Comparison of ENCODE assay signal across 24 cellular contexts in the genomic region with DNA sequence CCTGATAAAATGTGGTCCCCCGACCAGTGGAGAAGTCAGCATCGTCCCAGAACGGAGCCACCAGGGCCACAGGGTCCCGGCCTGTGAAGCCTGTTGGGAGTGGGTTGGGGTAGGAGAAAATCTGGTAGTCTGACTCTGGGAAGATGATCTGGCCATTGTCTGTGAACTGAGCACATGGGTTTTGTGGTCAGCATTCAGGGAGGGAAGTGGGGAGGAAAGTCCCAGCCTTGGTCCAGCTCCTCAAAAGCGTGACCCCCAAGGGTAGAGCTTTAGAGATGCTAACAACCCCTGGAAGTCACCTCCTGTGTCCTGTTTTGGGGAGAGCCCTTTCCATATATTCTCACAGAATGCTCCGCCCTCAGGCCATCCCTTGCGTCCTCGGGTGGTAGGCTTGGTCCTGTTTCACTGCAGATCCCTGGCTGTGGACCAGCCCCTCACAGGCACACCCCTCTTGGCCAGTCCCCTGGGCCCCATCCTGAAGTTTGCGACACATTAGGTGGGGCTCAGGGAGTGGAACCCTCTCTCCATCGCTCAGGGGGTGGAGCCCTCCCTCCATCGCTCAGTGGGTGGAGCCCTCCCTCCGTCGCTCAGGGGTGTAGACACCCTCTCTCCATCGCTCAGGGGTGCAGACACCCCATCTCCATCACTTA. TPM values are rescaled to one million over a fixed set of nuclear protein-coding genes. Genes with fewer than 3 reads are reported as not detected.
A peak's percentile ranks its signal among the peaks of the same experiment; 100 is the strongest.
DNase-seq lines count a peak whose midpoint lies in the region; ATAC-seq, FAIRE-seq and TF ChIP-seq lines count a peak whose summit lies in the region.
"Had no signal": no experiment of that assay in that cellular context is flagged by ENCODE, and none has a peak within 500 bp of the region (broad histone marks: within the 10 kb centered on the region; RNA-seq: fewer than 3 reads in every experiment).

No MANE protein-coding gene starts in this region.

- no peak for ATAC-seq in stimulated activated naive CD8-positive, alpha-beta T cell treated with anti-CD3 and anti-CD28 coated beads, Interleukin-15, Interleukin-2, amounts not matched to agents 100 U/mL and 50 U/mL, for 24 hours
- peak; percentile 11 for ATAC-seq in activated naive CD8-positive, alpha-beta T cell treated with anti-CD3 and anti-CD28 coated beads, Interleukin-2, amount 10 ng/mL, durations not matched to agents 7 days and 5 days (ENCODE audit: low read depth)
- ATAC-seq in gastroesophageal sphincter: no peak
- ATAC-seq: GM12878, left lobe of liver, PC-3, right cardiac atrium had no signal

- no peak overlapping the region for H3K4me2 ChIP-seq in neural progenitor cell
- H3K4me2 ChIP-seq: SK-N-SH had no signal

- no peaks in the 10 kb centered on the region for H3K36me3 ChIP-seq in neural progenitor cell
- H3K36me3 ChIP-seq in gastroesophageal sphincter: no peaks in the 10 kb centered on the region
- H3K36me3 ChIP-seq: brain microvascular endothelial cell, HAP-1, tibial artery had no signal

- DNase-seq in stimulated activated naive CD8-positive, alpha-beta T cell treated with anti-CD3 and anti-CD28 coated beads, Interleukin-15, Interleukin-2, amounts not matched to agents 100 U/mL and 50 U/mL, for 24 hours: no peak
- DNase-seq in activated naive CD8-positive, alpha-beta T cell treated with anti-CD3 and anti-CD28 coated beads, Interleukin-2, amount 10 ng/mL, durations not matched to agents 7 days and 5 days: peak; percentile 31
- peak; percentile 1 for DNase-seq in neural progenitor cell (ENCODE audit: low spot score)
- DNase-seq in progenitor cell of endocrine pancreas (ENCODE audit: low spot score, unreplicated experiment): no peak
- no peak for DNase-seq in D721Med (ENCODE audit: insufficient read length, low spot score)
- DNase-seq: activated CD4-positive, alpha-beta T cell treated with anti-CD3 and anti-CD28 coated beads for 1 hour; activated T-cell treated with anti-CD3 and anti-CD28 coated beads, Interleukin-2, amount 50 U/mL, for 48 hours; brain microvascular endothelial cell; immature natural killer cell; NCI-H1417; NCI-H2029 treated with DMSO at 0.1 percent for 48 hours; NCI-H524 treated with DMSO at 0.1 percent for 48 hours; PC-3; right cardiac atrium; SK-N-SH; stimulated activated CD4-positive, alpha-beta T cell treated with anti-CD3 and anti-CD28 coated beads, Interleukin-2, amount 100 ng/mL, for 24 hours; tibial artery had no signal

- TF ChIP-seq CTCF in neural progenitor cell (IDR thresholded peaks at IDR 0.05): no peak
- no peak for TF ChIP-seq CTCF in progenitor cell of endocrine pancreas (IDR thresholded peaks at IDR 0.05; ENCODE audit: unreplicated experiment)
- no peak for TF ChIP-seq CTCF in gastroesophageal sphincter (IDR thresholded peaks at IDR 0.05)
- TF ChIP-seq CTCF in D721Med (IDR thresholded peaks at IDR 0.05; ENCODE audit: insufficient read depth, missing control alignments): no peak

- no peak for TF ChIP-seq POLR2A in gastroesophageal sphincter (IDR thresholded peaks at IDR 0.05)

- H3K27ac ChIP-seq in neural progenitor cell (no peak overlapping the region), gastroesophageal sphincter (no peak overlapping the region)
- H3K27ac ChIP-seq: brain microvascular endothelial cell, tibial artery had no signal

- H2AFZ ChIP-seq in neural progenitor cell (replicated peaks): no peak overlapping the region

- POLR2A ChIA-PET in activated naive CD8-positive, alpha-beta T cell treated with anti-CD3 and anti-CD28 coated beads, Interleukin-2, amount 10 ng/mL, durations not matched to agents 7 days and 5 days (lab: Charles Lee): no interaction called here

- no peaks in the 10 kb centered on the region for H3K79me2 ChIP-seq in neural progenitor cell (ENCODE audit: low read depth)

- H3K27me3 ChIP-seq in neural progenitor cell (no peaks in the 10 kb centered on the region), gastroesophageal sphincter (no peaks in the 10 kb centered on the region)
- H3K27me3 ChIP-seq: brain microvascular endothelial cell had no signal

- H4K20me1 ChIP-seq in neural progenitor cell (ENCODE audit: low read depth): no peaks in the 10 kb centered on the region

- H3K4me1 ChIP-seq in neural progenitor cell (no peaks in the 10 kb centered on the region), gastroesophageal sphincter (no peaks in the 10 kb centered on the region)
- H3K4me1 ChIP-seq: HAP-1, tibial artery had no signal

- no peaks in the 10 kb centered on the region for H3K9me3 ChIP-seq in neural progenitor cell (ENCODE audit: low read depth)
- H3K9me3 ChIP-seq in gastroesophageal sphincter: no peaks in the 10 kb centered on the region
- H3K9me3 ChIP-seq: HAP-1, SK-N-SH, tibial artery had no signal

- peak overlapping the region; percentile 74 for H3K27ac Mint-ChIP-seq in stimulated activated naive CD8-positive, alpha-beta T cell treated with anti-CD3 and anti-CD28 coated beads, Interleukin-15, Interleukin-2, amounts not matched to agents 100 ng/mL and 50 ng/mL, for 24 hours
- H3K27ac Mint-ChIP-seq in activated naive CD8-positive, alpha-beta T cell treated with anti-CD3 and anti-CD28 coated beads, Interleukin-2, amount 10 ng/mL, durations not matched to agents 7 days and 5 days: peak overlapping the region; percentile 72
- H3K27ac Mint-ChIP-seq in neural progenitor cell: no peak overlapping the region
- no peak overlapping the region for H3K27ac Mint-ChIP-seq in progenitor cell of endocrine pancreas
- H3K27ac Mint-ChIP-seq: memory B cell had no signal

- no peaks in the 10 kb centered on the region for H3K36me3 Mint-ChIP-seq in stimulated activated naive CD8-positive, alpha-beta T cell treated with anti-CD3 and anti-CD28 coated beads, Interleukin-15, Interleukin-2, amounts not matched to agents 100 ng/mL and 50 ng/mL, for 24 hours (ENCODE audit: low read depth)
- no peaks in the 10 kb centered on the region for H3K36me3 Mint-ChIP-seq in activated naive CD8-positive, alpha-beta T cell treated with anti-CD3 and anti-CD28 coated beads, Interleukin-2, amount 10 ng/mL, durations not matched to agents 7 days and 5 days
- H3K36me3 Mint-ChIP-seq in neural progenitor cell: no peaks in the 10 kb centered on the region
- H3K36me3 Mint-ChIP-seq in progenitor cell of endocrine pancreas (ENCODE audit: insufficient read depth): no peaks in the 10 kb centered on the region
- H3K36me3 Mint-ChIP-seq: immature natural killer cell, memory B cell had no signal

- H3K4me1 Mint-ChIP-seq in stimulated activated naive CD8-positive, alpha-beta T cell treated with anti-CD3 and anti-CD28 coated beads, Interleukin-15, Interleukin-2, amounts not matched to agents 100 ng/mL and 50 ng/mL, for 24 hours (ENCODE audit: low read depth): no peaks in the 10 kb centered on the region
- peaks cover 2% of the 10 kb centered on the region for H3K4me1 Mint-ChIP-seq in activated naive CD8-positive, alpha-beta T cell treated with anti-CD3 and anti-CD28 coated beads, Interleukin-2, amount 10 ng/mL, durations not matched to agents 7 days and 5 days
- H3K4me1 Mint-ChIP-seq in neural progenitor cell (no peaks in the 10 kb centered on the region), progenitor cell of endocrine pancreas (ENCODE audit: low read depth) (no peaks in the 10 kb centered on the region)
- H3K4me1 Mint-ChIP-seq: neural crest cell had no signal

- FAIRE-seq in D721Med (lab: Jason Lieb, UNC): no peak
- FAIRE-seq: GM12878 had no signal

- no peak overlapping the region for H3K9ac ChIP-seq in neural progenitor cell
- H3K9ac ChIP-seq: SK-N-SH had no signal

- no peaks in the 10 kb centered on the region for H3K9me3 Mint-ChIP-seq in stimulated activated naive CD8-positive, alpha-beta T cell treated with anti-CD3 and anti-CD28 coated beads, Interleukin-15, Interleukin-2, amounts not matched to agents 100 ng/mL and 50 ng/mL, for 24 hours
- H3K9me3 Mint-ChIP-seq in activated naive CD8-positive, alpha-beta T cell treated with anti-CD3 and anti-CD28 coated beads, Interleukin-2, amount 10 ng/mL, durations not matched to agents 7 days and 5 days: no peaks in the 10 kb centered on the region
- H3K9me3 Mint-ChIP-seq in neural progenitor cell (peaks cover 6% of the 10 kb centered on the region), progenitor cell of endocrine pancreas (ENCODE audit: low read depth) (no peaks in the 10 kb centered on the region)
- H3K9me3 Mint-ChIP-seq: immature natural killer cell, neural crest cell had no signal

- 67 to 90% methylated on average over 2 to 3 of the region's 14 CpGs for WGBS in gastroesophageal sphincter (ENCODE audit: low coverage in 1 of 2), 2 donors

- TF ChIP-seq EP300 in gastroesophageal sphincter (IDR thresholded peaks at IDR 0.05): no peak

- peak overlapping the region; percentile 55 for H3K4me3 Mint-ChIP-seq in stimulated activated naive CD8-positive, alpha-beta T cell treated with anti-CD3 and anti-CD28 coated beads, Interleukin-15, Interleukin-2, amounts not matched to agents 100 ng/mL and 50 ng/mL, for 24 hours
- H3K4me3 Mint-ChIP-seq in activated naive CD8-positive, alpha-beta T cell treated with anti-CD3 and anti-CD28 coated beads, Interleukin-2, amount 10 ng/mL, durations not matched to agents 7 days and 5 days: no peak overlapping the region
- no peak overlapping the region for H3K4me3 Mint-ChIP-seq in neural progenitor cell
- no peak overlapping the region for H3K4me3 Mint-ChIP-seq in progenitor cell of endocrine pancreas (ENCODE audit: low read depth)
- H3K4me3 Mint-ChIP-seq: immature natural killer cell, memory B cell, neural crest cell had no signal

- no peak overlapping the region for H3K4me3 ChIP-seq in neural progenitor cell
- H3K4me3 ChIP-seq in gastroesophageal sphincter: no peak overlapping the region
- H3K4me3 ChIP-seq: GM12878, HAP-1, tibial artery had no signal

- no peaks in the 10 kb centered on the region for H3F3A ChIP-seq in neural progenitor cell (ENCODE audit: low read depth)

- H3K27me3 Mint-ChIP-seq in stimulated activated naive CD8-positive, alpha-beta T cell treated with anti-CD3 and anti-CD28 coated beads, Interleukin-15, Interleukin-2, amounts not matched to agents 100 ng/mL and 50 ng/mL, for 24 hours: no peaks in the 10 kb centered on the region
- no peaks in the 10 kb centered on the region for H3K27me3 Mint-ChIP-seq in activated naive CD8-positive, alpha-beta T cell treated with anti-CD3 and anti-CD28 coated beads, Interleukin-2, amount 10 ng/mL, durations not matched to agents 7 days and 5 days
- H3K27me3 Mint-ChIP-seq in neural progenitor cell (ENCODE audit: insufficient read depth, low read depth): no peaks in the 10 kb centered on the region
- H3K27me3 Mint-ChIP-seq in progenitor cell of endocrine pancreas: peaks cover 7% of the 10 kb centered on the region

RNA-seq across cellular contexts. Expression of a gene that starts 40.0 kb away (rescaled TPM):
- under 1 TPM in 1 of 2 experiments, not detected in 1; 0.06 TPM for total RNA-seq in activated naive CD8-positive, alpha-beta T cell treated with anti-CD3 and anti-CD28 coated beads, Interleukin-2, amount 10 ng/mL, durations not matched to agents 7 days and 5 days
- total RNA-seq in neural progenitor cell (ENCODE audit: low replicate concordance) (0.53 TPM in 1 of 2 replicates, not detected in the other), progenitor cell of endocrine pancreas (0.44 and 0.60 TPM in 2 replicates), gastroesophageal sphincter (1 to 10 TPM in 1 of 4 donors, under 1 TPM in 2, not detected in 1; 0.19 to 3.0 (median 0.47) TPM)
- total RNA-seq: neural crest cell, PC-3 had no signal

RNA-seq across cellular contexts. Expression of a gene that starts 51.0 kb away (rescaled TPM):
- total RNA-seq in activated naive CD8-positive, alpha-beta T cell treated with anti-CD3 and anti-CD28 coated beads, Interleukin-2, amount 10 ng/mL, durations not matched to agents 7 days and 5 days: 1 to 10 TPM; 3.0 to 3.1 TPM
- total RNA-seq in neural progenitor cell (ENCODE audit: low replicate concordance) (0.17 TPM in 1 of 2 replicates, not detected in the other), progenitor cell of endocrine pancreas (4.5 and 5.0 TPM in 2 replicates), gastroesophageal sphincter (1 to 10 TPM; 2.0 to 7.7 (median 4.8) TPM)

Comparison
In these comparisons a context has a peak if more than half of its experiments do, and no peak if none do; other contexts are left out.
1. H3K27ac Mint-ChIP-seq: peak in stimulated activated naive CD8-positive, alpha-beta T cell treated with anti-CD3 and anti-CD28 coated beads, Interleukin-15, Interleukin-2, amounts not matched to agents 100 ng/mL and 50 ng/mL, for 24 hours (single experiment) and activated naive CD8-positive, alpha-beta T cell treated with anti-CD3 and anti-CD28 coated beads, Interleukin-2, amount 10 ng/mL, durations not matched to agents 7 days and 5 days (single experiment); none in neural progenitor cell (single experiment) and progenitor cell of endocrine pancreas (single experiment).
2. DNase-seq: peak in activated naive CD8-positive, alpha-beta T cell treated with anti-CD3 and anti-CD28 coated beads, Interleukin-2, amount 10 ng/mL, durations not matched to agents 7 days and 5 days (single experiment) and neural progenitor cell (single experiment); none in stimulated activated naive CD8-positive, alpha-beta T cell treated with anti-CD3 and anti-CD28 coated beads, Interleukin-15, Interleukin-2, amounts not matched to agents 100 U/mL and 50 U/mL, for 24 hours (single experiment), progenitor cell of endocrine pancreas (single experiment) and D721Med (single experiment).